In the genomic region with DNA sequence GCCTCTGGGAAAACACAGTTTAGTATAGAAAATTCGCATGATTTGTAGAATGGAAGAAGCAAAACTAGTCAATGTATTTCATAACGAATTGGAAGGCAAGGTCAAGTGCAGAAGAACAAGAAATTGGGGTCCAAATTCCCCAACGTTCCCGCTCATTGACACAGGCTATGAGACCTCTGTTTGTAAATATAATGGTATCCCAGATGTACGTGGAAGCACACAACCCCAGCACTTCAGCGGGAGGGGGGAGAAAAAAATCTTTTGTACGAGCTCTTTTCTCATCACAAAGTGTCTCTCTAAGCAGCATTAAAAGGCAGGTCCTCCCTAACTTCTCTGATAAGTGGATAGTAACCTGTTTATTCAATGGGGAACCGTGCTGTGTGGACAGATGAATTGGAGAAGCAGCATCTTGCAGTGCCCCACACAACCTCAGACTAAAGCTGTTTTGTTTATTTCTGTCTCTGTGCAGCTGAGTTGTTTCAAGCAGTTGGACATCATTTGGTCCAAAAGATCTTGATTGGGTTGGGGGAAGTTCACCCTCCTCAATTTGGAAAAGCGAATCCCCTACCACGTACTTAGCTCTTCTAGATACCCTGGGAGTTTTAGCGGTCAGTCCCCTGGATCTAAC, we compare ENCODE assay signal across 7 cellular contexts. TPM values are rescaled to one million over a fixed set of nuclear protein-coding genes. Genes with fewer than 3 reads are reported as not detected.
DNase-seq lines count a peak whose midpoint lies in the region; ATAC-seq and TF ChIP-seq lines count a peak whose summit lies in the region.

No MANE protein-coding gene starts in this region.

- DNase-seq in HCT116 (ENCODE audit: low read depth, low spot score), result no peak
- no peak for DNase-seq in SK-N-SH
- peak; percentile 16 for DNase-seq in fibroblast of peridontal ligament (ENCODE audit: extremely low read depth)
- no peak for DNase-seq in gastrocnemius medialis
- DNase-seq in HuH-7 (ENCODE audit: low spot score), result no peak
- DNase-seq in GM10266 (ENCODE audit: extremely low spot score), result no peak
- no peak for DNase-seq in effector CD4-positive, alpha-beta T cell

- ATAC-seq in HCT116 (no peak), gastrocnemius medialis (no peak)

- H3K4me1 ChIP-seq in HCT116 (ENCODE audit: control insufficient read depth in 1 of 2, insufficient read depth in 2 of 2, low read length in 2 of 2) (peaks cover 5 to 19% of the 10 kb centered on the region in 2 experiments; a peak in 3 of 4 replicates), SK-N-SH (ENCODE audit: control insufficient read depth in 1 of 2, insufficient read depth in 2 of 2, low read depth in 1 of 2, low read length in 1 of 2) (peaks cover 18 to 47% of the 10 kb centered on the region in 2 experiments; a peak in 3 of 4 replicates), gastrocnemius medialis (peaks cover 15% of the 10 kb centered on the region in 2 donors)

- H3K9me2 ChIP-seq in HCT116 (ENCODE audit: insufficient read depth) (no peaks in the 10 kb centered on the region), SK-N-SH (no peaks in the 10 kb centered on the region)

- no peak for TF ChIP-seq EP300 in SK-N-SH (IDR thresholded peaks at IDR 0.05; ENCODE audit: borderline replicate concordance in 1 of 2, low read depth in 1 of 2, low read length in 1 of 2)

- peaks cover 45% of the 10 kb centered on the region for H3F3A ChIP-seq in SK-N-SH (replicated peaks; ENCODE audit: insufficient read depth)

- TF ChIP-seq CTCF in HCT116 (IDR thresholded peaks at IDR 0.05 in 2 of 3, conservative IDR thresholded peaks at IDR 0.05 in 1 of 3; ENCODE audit: borderline replicate concordance in 1 of 3, insufficient read depth in 1 of 3, low read depth in 2 of 3, low read length in 2 of 3), result no peak
- no peak for TF ChIP-seq CTCF in SK-N-SH (IDR thresholded peaks at IDR 0.05)
- no peak for TF ChIP-seq CTCF in gastrocnemius medialis (IDR thresholded peaks at IDR 0.05 in 4 of 5, conservative IDR thresholded peaks at IDR 0.05 in 1 of 5)
- no peak for TF ChIP-seq CTCF in GM10266 (IDR thresholded peaks at IDR 0.05; ENCODE audit: control insufficient read depth, insufficient read depth, low read depth, missing control alignments)

- 49% methylated on average over 11 of the region's 11 CpGs for WGBS in SK-N-SH (ENCODE audit: low lambda C conversion rate)

- intact Hi-C loops in HCT116 (cut with micrococcal nuclease) (no loop called here), gastrocnemius medialis (cut with DNase I; ENCODE audit: low total_unique reads) (loop anchor here (5.0 kb wide), 3 partner anchors 144 to 426 kb away; a partner anchor contains a TSS)

- H2AFZ ChIP-seq in HCT116 (ENCODE audit: low read depth, low read length, poor library complexity, severe bottlenecking) (no peak overlapping the region), SK-N-SH (ENCODE audit: low read depth) (peak overlapping the region; percentile 76; the same call in 1 of the 2 replicates)

- BruUV-seq in HCT116 (replicated peaks; lab: Mats Ljungman, UMichigan), result no TSS peak

- in situ Hi-C loops in gastrocnemius medialis (cut with MboI; ENCODE audit: low sequenced_read_pairs in 4 of 4), result loop anchor here (5.0 to 25.0 kb wide), 4 partner anchors 144 to 281 kb away; a partner anchor contains a TSS

- H3K27me3 ChIP-seq in HCT116 (ENCODE audit: insufficient read depth, low read length) (no peaks in the 10 kb centered on the region), SK-N-SH (ENCODE audit: insufficient read depth) (no peaks in the 10 kb centered on the region), gastrocnemius medialis (peaks cover 0 to 4% (median 0%) of the 10 kb centered on the region in 3 donors)

- H3K4me2 ChIP-seq in HCT116 (ENCODE audit: low read length) (peak overlapping the region; percentile 80), SK-N-SH (peak overlapping the region; percentile 90)

- TF ChIP-seq POLR2A in HCT116 (IDR thresholded peaks at IDR 0.05; ENCODE audit: borderline replicate concordance, extremely low read depth, insufficient read depth, insufficient read length), result no peak
- no peak for TF ChIP-seq POLR2A in gastrocnemius medialis (IDR thresholded peaks at IDR 0.05)

- H3K36me3 ChIP-seq in HCT116 (ENCODE audit: control insufficient read depth in 1 of 2, insufficient read depth in 2 of 2, low read length in 2 of 2) (no peaks in the 10 kb centered on the region), SK-N-SH (replicated peaks in 1 of 2; ENCODE audit: control insufficient read depth in 1 of 2, insufficient read depth in 2 of 2, low read length in 1 of 2) (no peaks in the 10 kb centered on the region), gastrocnemius medialis (no peaks in the 10 kb centered on the region)

- TF ChIP-seq RAD21 in HCT116 (IDR thresholded peaks at IDR 0.05; ENCODE audit: low read depth) (no peak), SK-N-SH (IDR thresholded peaks at IDR 0.05; ENCODE audit: low read length) (no peak)

- CTCF ChIA-PET in HCT116 (lab: Charles Lee), result interaction anchor here (1.6 kb wide), 1 partner anchor 14 kb away, joined by 6 read pairs; no protein-coding TSS in a partner anchor
- CTCF ChIA-PET in SK-N-SH (lab: Yijun Ruan, JAX), result interaction anchor here (0.6 to 7.2 kb wide), 13 partner anchors 11 to 373 kb away, joined by 3 to 110 read pairs (median 4); no protein-coding TSS in a partner anchor

- RAD21 ChIA-PET in HCT116 (lab: Charles Lee; ENCODE audit: low non-redundant PET in 1 of 2, low total read pairs in 2 of 2, uncharacterized antibody in 2 of 2, unreplicated experiment in 2 of 2), result no interaction called here

- H3K9me3 ChIP-seq in HCT116 (ENCODE audit: control insufficient read depth in 1 of 2, insufficient read depth in 1 of 2, low read depth in 1 of 2, low read length in 2 of 2) (no peaks in the 10 kb centered on the region), SK-N-SH (no peaks in the 10 kb centered on the region), gastrocnemius medialis (no peaks in the 10 kb centered on the region)

- H3K27ac ChIP-seq in HCT116 (ENCODE audit: low read depth, low read length), result no peak overlapping the region
- peak overlapping the region; percentile 69 to 100; a peak in 3 of 4 replicates for H3K27ac ChIP-seq in SK-N-SH (ENCODE audit: low read depth in 2 of 2, low read length in 1 of 2)
- peak overlapping the region; percentile 60 to 96 (median 79) for H3K27ac ChIP-seq in gastrocnemius medialis

- POLR2A ChIA-PET in HCT116 (lab: Charles Lee), result no interaction called here
- POLR2A ChIA-PET in SK-N-SH (lab: Yijun Ruan, JAX), result interaction anchor here (0.8 to 3.5 kb wide), 7 partner anchors 66 to 156 kb away, joined by 3 to 27 read pairs (median 5); a partner anchor contains a TSS

- no peak overlapping the region for H3K9ac ChIP-seq in HCT116 (ENCODE audit: low read length)
- peak overlapping the region; percentile 74 for H3K9ac ChIP-seq in SK-N-SH

- H4K20me1 ChIP-seq in HCT116 (ENCODE audit: insufficient read depth), result no peaks in the 10 kb centered on the region
- H4K20me1 ChIP-seq in SK-N-SH (ENCODE audit: insufficient read depth), result no peaks in the 10 kb centered on the region

- no peak overlapping the region for H3K4me3 ChIP-seq in HCT116 (replicated peaks in 1 of 2; ENCODE audit: low read depth in 1 of 2, low read length in 2 of 2)
- H3K4me3 ChIP-seq in SK-N-SH (ENCODE audit: low read depth in 2 of 2, low read length in 1 of 2), result peak overlapping the region; percentile 70 to 81
- H3K4me3 ChIP-seq in gastrocnemius medialis, result peak overlapping the region; percentile 58 to 82 (median 78)

- H3K79me2 ChIP-seq in HCT116 (ENCODE audit: insufficient read depth, low read length) (no peaks in the 10 kb centered on the region), SK-N-SH (ENCODE audit: insufficient read depth) (peaks cover 25% of the 10 kb centered on the region)

TF ChIP-seq in HCT116, 20 proteins besides CTCF, POLR2A, EP300 and RAD21 (continues in another document):
- TF ChIP-seq, protein P1, sequence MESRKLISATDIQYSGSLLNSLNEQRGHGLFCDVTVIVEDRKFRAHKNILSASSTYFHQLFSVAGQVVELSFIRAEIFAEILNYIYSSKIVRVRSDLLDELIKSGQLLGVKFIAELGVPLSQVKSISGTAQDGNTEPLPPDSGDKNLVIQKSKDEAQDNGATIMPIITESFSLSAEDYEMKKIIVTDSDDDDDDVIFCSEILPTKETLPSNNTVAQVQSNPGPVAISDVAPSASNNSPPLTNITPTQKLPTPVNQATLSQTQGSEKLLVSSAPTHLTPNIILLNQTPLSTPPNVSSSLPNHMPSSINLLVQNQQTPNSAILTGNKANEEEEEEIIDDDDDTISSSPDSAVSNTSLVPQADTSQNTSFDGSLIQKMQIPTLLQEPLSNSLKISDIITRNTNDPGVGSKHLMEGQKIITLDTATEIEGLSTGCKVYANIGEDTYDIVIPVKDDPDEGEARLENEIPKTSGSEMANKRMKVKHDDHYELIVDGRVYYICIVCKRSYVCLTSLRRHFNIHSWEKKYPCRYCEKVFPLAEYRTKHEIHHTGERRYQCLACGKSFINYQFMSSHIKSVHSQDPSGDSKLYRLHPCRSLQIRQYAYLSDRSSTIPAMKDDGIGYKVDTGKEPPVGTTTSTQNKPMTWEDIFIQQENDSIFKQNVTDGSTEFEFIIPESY (IDR thresholded peaks at IDR 0.05; ENCODE audit: extremely low read depth, insufficient replicate concordance, low read length), result no peak
- no peak for TF ChIP-seq YY1 (IDR thresholded peaks at IDR 0.05; ENCODE audit: extremely low read depth, insufficient replicate concordance, low read depth, low read length)

TF ChIP-seq in SK-N-SH, 30 proteins besides CTCF, POLR2A, EP300 and RAD21 (continues in another document):
- TF ChIP-seq, protein P2, sequence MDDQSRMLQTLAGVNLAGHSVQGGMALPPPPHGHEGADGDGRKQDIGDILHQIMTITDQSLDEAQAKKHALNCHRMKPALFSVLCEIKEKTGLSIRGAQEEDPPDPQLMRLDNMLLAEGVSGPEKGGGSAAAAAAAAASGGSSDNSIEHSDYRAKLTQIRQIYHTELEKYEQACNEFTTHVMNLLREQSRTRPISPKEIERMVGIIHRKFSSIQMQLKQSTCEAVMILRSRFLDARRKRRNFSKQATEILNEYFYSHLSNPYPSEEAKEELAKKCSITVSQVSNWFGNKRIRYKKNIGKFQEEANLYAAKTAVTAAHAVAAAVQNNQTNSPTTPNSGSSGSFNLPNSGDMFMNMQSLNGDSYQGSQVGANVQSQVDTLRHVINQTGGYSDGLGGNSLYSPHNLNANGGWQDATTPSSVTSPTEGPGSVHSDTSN (IDR thresholded peaks at IDR 0.05), result no peak
- TF ChIP-seq RCOR1 (IDR thresholded peaks at IDR 0.05; ENCODE audit: low read length) (no peak), GATA2 (CRISPR knock-in tag; IDR thresholded peaks at IDR 0.05) (no peak), RXRA (IDR thresholded peaks at IDR 0.05; ENCODE audit: borderline replicate concordance, low read depth) (no peak), POLR2AphosphoS5 (IDR thresholded peaks at IDR 0.05; ENCODE audit: low read depth, low read length) (no peak), TEAD4 (IDR thresholded peaks at IDR 0.05; ENCODE audit: borderline replicate concordance, insufficient read depth) (no peak), JUND (IDR thresholded peaks at IDR 0.05) (no peak)

RNA-seq across cellular contexts. Expression of a gene that starts 1.1 kb away (rescaled TPM):
- total RNA-seq in HCT116 (2021; ENCODE audit: unreplicated experiment), result 1.9 TPM
- 1.6 and 2.0 TPM in 2 replicates for polyA plus RNA-seq in HCT116 (2012)
- polyA plus RNA-seq in SK-N-SH (2012; rRNA removed), result 5.6 and 6.0 TPM in 2 replicates
- polyA plus RNA-seq in SK-N-SH (2012; cell fraction: cytosol; rRNA removed), result 4.1 and 5.4 TPM in 2 replicates
- polyA plus RNA-seq in SK-N-SH (2012; cell fraction: nucleus; rRNA removed), result 8.6 and 9.0 TPM in 2 replicates
- 10 to 100 TPM in 3 of 4 donors, 1 to 10 TPM in 1; 4.9 to 68.0 (median 25.8) TPM for total RNA-seq in gastrocnemius medialis

Comparison
In these comparisons a context has a peak if more than half of its experiments do, and no peak if none do; other contexts are left out.
1. H3K4me3 ChIP-seq: peak in SK-N-SH (2 of 2) and gastrocnemius medialis (4 of 4); none in HCT116 (0 of 2).